24 cellular contexts compared by ENCODE assay signal in the genomic region with DNA sequence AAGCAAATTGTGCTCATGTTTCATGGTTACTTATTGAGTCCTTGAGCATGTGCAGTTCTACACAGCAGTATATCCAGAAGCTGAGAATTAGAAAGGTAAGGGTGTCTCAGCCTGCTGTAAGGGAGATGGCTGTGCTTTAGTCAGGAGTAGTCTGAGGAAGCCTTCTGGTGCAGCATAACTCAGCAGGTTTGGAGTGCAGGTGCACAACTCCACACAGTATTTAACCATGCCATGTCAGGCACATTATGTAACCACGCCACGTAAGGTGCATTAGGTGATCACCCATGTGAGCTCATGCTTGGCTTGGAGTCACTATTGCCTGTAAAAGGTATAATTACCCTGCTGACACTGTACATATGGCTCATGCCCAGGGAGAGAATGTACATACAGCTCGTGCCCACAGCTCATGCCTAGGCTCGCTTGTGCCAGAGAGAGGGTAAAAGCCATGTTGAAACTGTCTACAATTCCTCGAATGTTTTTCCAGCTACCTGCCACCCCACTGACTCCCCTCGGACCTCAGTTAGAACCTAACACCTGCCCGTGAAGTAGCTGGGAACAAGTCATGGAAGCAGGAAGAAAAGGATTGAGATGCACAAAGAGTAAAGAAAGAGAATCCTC. TPM values are rescaled to one million over a fixed set of nuclear protein-coding genes. Genes with fewer than 3 reads are reported as not detected.
DNase-seq lines count a peak whose midpoint lies in the region; ATAC-seq and TF ChIP-seq lines count a peak whose summit lies in the region.
"Had no signal": no experiment of that assay in that cellular context is flagged by ENCODE, and none has a peak within 500 bp of the region (broad histone marks: within the 10 kb centered on the region; RNA-seq: fewer than 3 reads in every experiment).

No MANE protein-coding gene starts in this region.

- H3K27ac ChIP-seq in DND-41 (ENCODE audit: low read length): no peak overlapping the region
- H3K27ac ChIP-seq: epithelial cell of prostate, foreskin keratinocyte, HL-60, ovary had no signal

- DNase-seq in DND-41: peak; percentile 29
- peak; percentile 20 for DNase-seq in HT1080 (ENCODE audit: low read depth)
- peak; percentile 11 for DNase-seq in OCI-M1 (lab: John Stamatoyannopoulos, UW)
- DNase-seq in left kidney (ENCODE audit: low read depth, low spot score): peak; percentile 15
- no peak for DNase-seq in activated CD4-positive, alpha-beta T cell treated with anti-CD3 and anti-CD28 coated beads, Interleukin-2, amount 50 U/mL, for 48 hours
- no peak for DNase-seq in activated CD8-positive, alpha-beta memory T cell treated with anti-CD3 and anti-CD28 coated beads for 24 hours
- no peak for DNase-seq in Right ventricle myocardium inferior (ENCODE audit: missing footprints)
- DNase-seq: activated CD4-positive, alpha-beta T cell treated with anti-CD3 and anti-CD28 coated beads, Interleukin-2, amount 50 U/mL, for 1 hour; activated CD8-positive, alpha-beta memory T cell treated with anti-CD3 and anti-CD28 coated beads, Interleukin-2, amount 50 U/mL, for 48 hours; activated effector memory CD4-positive, alpha-beta T cell treated with anti-CD3 and anti-CD28 coated beads, Interleukin-2, amount 50 U/mL, for 16 hours; amniotic stem cell; foreskin keratinocyte; MV-4-11; NCI-H2029 treated with DMSO at 0.1 percent for 48 hours; NCI-H510A treated with DMSO at 0.1 percent for 48 hours; ovary; PC-3; substantia nigra; T-helper 1 cell had no signal

- no peaks in the 10 kb centered on the region for H3K27me3 ChIP-seq in DND-41 (ENCODE audit: insufficient read depth, low read length, poor library complexity)
- H3K27me3 ChIP-seq: ovary had no signal

- TF ChIP-seq CTCF in DND-41 (IDR thresholded peaks at IDR 0.05; ENCODE audit: borderline replicate concordance, extremely low read depth, low read length, poor library complexity, severe bottlenecking): no peak

- H3K79me2 ChIP-seq in DND-41 (ENCODE audit: insufficient read depth, low read length): no peaks in the 10 kb centered on the region

- H4K20me1 ChIP-seq in DND-41 (ENCODE audit: insufficient read depth, low read length): no peaks in the 10 kb centered on the region

- ATAC-seq in DND-41 (ENCODE audit: insufficient read depth, low read depth): no peak
- ATAC-seq in GM18868 (IDR thresholded peaks at IDR 0.05; ENCODE audit: unreplicated experiment): no peak
- no peak for ATAC-seq in Right ventricle myocardium inferior
- ATAC-seq: foreskin keratinocyte; naive thymus-derived CD4-positive, alpha-beta T cell; PC-3; sciatic nerve had no signal

- no peak overlapping the region for H3K4me2 ChIP-seq in DND-41 (ENCODE audit: insufficient read depth, low read length)

- no peak overlapping the region for H3K9ac ChIP-seq in DND-41 (ENCODE audit: low read depth, low read length)

- no peaks in the 10 kb centered on the region for H3K36me3 ChIP-seq in DND-41 (ENCODE audit: insufficient read depth, low read length)
- H3K36me3 ChIP-seq: ovary had no signal

- peaks cover 10% of the 10 kb centered on the region for H3K9me3 ChIP-seq in DND-41 (ENCODE audit: insufficient read depth, low read length, severe bottlenecking)

- H3K4me3 ChIP-seq in DND-41 (ENCODE audit: low read depth in 1 of 2, low read length in 2 of 2): no peak overlapping the region
- H3K4me3 ChIP-seq: ovary had no signal

- no peak overlapping the region for H2AFZ ChIP-seq in DND-41 (ENCODE audit: low read depth, low read length)

- H3K4me1 ChIP-seq in DND-41 (ENCODE audit: insufficient read depth, low read length): no peaks in the 10 kb centered on the region
- H3K4me1 ChIP-seq: foreskin keratinocyte had no signal

- intact Hi-C loops in Right ventricle myocardium inferior (cut with DNase I): no loop called here

RNA-seq across cellular contexts. Expression of a gene that starts 37.8 kb away (rescaled TPM):
- total RNA-seq in HT1080 (2014; rRNA removed; shearing (Covaris generic)): not detected in 2 replicates
- 0.24 TPM in 1 of 2 replicates, not detected in the other for polyA plus RNA-seq in HT1080 (2015; cell fraction: cytosol; rRNA removed)
- polyA plus RNA-seq in HT1080 (2015; cell fraction: nucleus; rRNA removed): not detected in 2 replicates
- total RNA-seq in Right ventricle myocardium inferior: 7.9 TPM
- polyA plus RNA-seq: naive thymus-derived CD4-positive, alpha-beta T cell had no signal

Comparison
In these comparisons a context has a peak if more than half of its experiments do, and no peak if none do; other contexts are left out.
1. DNase-seq: peak in DND-41 (single experiment), HT1080 (single experiment), OCI-M1 (single experiment) and left kidney (single experiment); none in activated CD4-positive, alpha-beta T cell treated with anti-CD3 and anti-CD28 coated beads, Interleukin-2, amount 50 U/mL, for 48 hours (0 of 2), activated CD8-positive, alpha-beta memory T cell treated with anti-CD3 and anti-CD28 coated beads for 24 hours (single experiment) and Right ventricle myocardium inferior (single experiment).